14 cellular contexts compared by ENCODE assay signal in the genomic region with DNA sequence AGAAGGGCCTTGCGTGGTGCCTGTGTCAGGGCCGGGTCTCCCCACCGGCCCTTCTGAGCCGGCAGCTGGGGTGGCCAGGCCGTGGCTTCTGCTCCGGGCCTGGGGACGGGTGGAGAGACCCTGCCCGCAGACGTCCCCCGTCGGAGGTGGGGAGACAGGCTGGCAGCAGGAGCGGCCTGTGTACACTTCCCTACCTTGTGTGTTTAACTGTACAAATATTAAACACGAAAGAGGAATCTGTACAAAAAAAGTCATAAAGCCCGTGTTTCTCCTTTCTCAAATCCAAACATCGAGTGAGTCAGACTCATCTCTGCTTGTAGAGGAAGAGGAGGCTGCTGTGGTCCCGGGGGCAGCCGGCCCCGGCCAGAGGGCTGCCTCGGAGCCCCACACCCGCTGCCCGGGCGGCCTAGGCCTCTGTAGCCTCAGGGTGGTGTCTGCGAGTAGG. TPM values are rescaled to one million over a fixed set of nuclear protein-coding genes. Genes with fewer than 3 reads are reported as not detected.
A peak's percentile ranks its signal among the peaks of the same experiment; 100 is the strongest.
DNase-seq lines count a peak whose midpoint lies in the region; ATAC-seq and TF ChIP-seq lines count a peak whose summit lies in the region.
"Had no signal": no experiment of that assay in that cellular context is flagged by ENCODE, and none has a peak within 500 bp of the region (broad histone marks: within the 10 kb centered on the region; RNA-seq: fewer than 3 reads in every experiment).

No MANE protein-coding gene starts in this region.

- H3K9me3 ChIP-seq in ascending aorta (no peaks in the 10 kb centered on the region), skeletal muscle tissue (ENCODE audit: control insufficient read depth in 3 of 3, low read length in 3 of 3) (no peaks in the 10 kb centered on the region)

- peaks cover 5 to 6% of the 10 kb centered on the region in 2 donors for H3K4me1 ChIP-seq in ascending aorta
- peaks cover 5 to 10% (median 9%) of the 10 kb centered on the region in 3 donors for H3K4me1 ChIP-seq in skeletal muscle tissue (ENCODE audit: control insufficient read depth in 3 of 3, insufficient read depth in 3 of 3, low read length in 3 of 3)

- H3K4me3 ChIP-seq in ascending aorta: peak overlapping the region; percentile 56 to 57
- no peak overlapping the region for H3K4me3 ChIP-seq in skeletal muscle tissue (ENCODE audit: low read length in 3 of 3)

- peak; percentile 14 for DNase-seq in COLO668 (lab: John Stamatoyannopoulos, UW; ENCODE audit: unreplicated experiment)
- no peak for DNase-seq in ascending aorta (ENCODE audit: low spot score in 2 of 2)
- DNase-seq in left lobe of liver (ENCODE audit: low spot score): no peak
- DNase-seq in NCI-H2227 treated with DMSO at 0.1 percent for 48 hours (lab: John Stamatoyannopoulos, UW): no peak
- no peak for DNase-seq in hippocampal formation (lab: John Stamatoyannopoulos, UW)
- DNase-seq in RWPE1 (ENCODE audit: low spot score): no peak
- no peak for DNase-seq in cerebellum (ENCODE audit: low spot score)
- DNase-seq: activated CD4-positive, alpha-beta T cell treated with anti-CD3 and anti-CD28 coated beads for 1 hour; activated T-cell treated with anti-CD3 and anti-CD28 coated beads, Interleukin-2, amount 50 U/mL, for 48 hours; Kasumi-1; naive B cell; NCI-H2029 treated with DMSO at 0.1 percent for 48 hours had no signal

- CTCF ChIA-PET in RWPE1 (lab: Yijun Ruan, JAX): no interaction called here

- no peaks in the 10 kb centered on the region for H3K36me3 ChIP-seq in ascending aorta
- H3K36me3 ChIP-seq in skeletal muscle tissue (ENCODE audit: control insufficient read depth in 3 of 3, insufficient read depth in 3 of 3, low read length in 3 of 3): no peaks in the 10 kb centered on the region

- ATAC-seq in left lobe of liver: peak; percentile 15

- intact Hi-C loops in ascending aorta (cut with DNase I): no loop called here

- no peak for TF ChIP-seq CTCF in ascending aorta (IDR thresholded peaks at IDR 0.05)
- no peak for TF ChIP-seq CTCF in RWPE1 (conservative IDR thresholded peaks at IDR 0.05; ENCODE audit: low read depth)

- H3K27ac ChIP-seq in ascending aorta: peak overlapping the region in 1 of 2 donors; percentile 29
- peak overlapping the region; percentile 30 for H3K27ac ChIP-seq in skeletal muscle tissue (ENCODE audit: low read depth, low read length)
- no peak overlapping the region for H3K27ac ChIP-seq in RWPE1
- H3K27ac ChIP-seq: C4-2B had no signal

- POLR2A ChIA-PET in RWPE1 (lab: Yijun Ruan, JAX; ENCODE audit: low non-redundant PET): no interaction called here

- peak overlapping the region in 1 of 3 donors; percentile 40 for H3K9ac ChIP-seq in skeletal muscle tissue (ENCODE audit: low read depth in 1 of 3, low read length in 3 of 3)

- peaks cover 13% of the 10 kb centered on the region for H3K27me3 ChIP-seq in ascending aorta
- peaks cover 70 to 80% (median 77%) of the 10 kb centered on the region in 3 donors for H3K27me3 ChIP-seq in skeletal muscle tissue (ENCODE audit: control insufficient read depth in 3 of 3, insufficient read depth in 3 of 3, low read length in 3 of 3)

RNA-seq across cellular contexts. Expression of a gene that starts 2.0 kb away (rescaled TPM):
- total RNA-seq in ascending aorta: 57.5 TPM
- 4.2 TPM for total RNA-seq in left lobe of liver
- 26.1 TPM for total RNA-seq in skeletal muscle tissue
- total RNA-seq in cerebellum: 19.9 TPM

RNA-seq across cellular contexts. Expression of a gene that starts 58.9 kb away (rescaled TPM):
- not detected for total RNA-seq in ascending aorta
- total RNA-seq in left lobe of liver: not detected
- total RNA-seq in skeletal muscle tissue: not detected
- not detected for total RNA-seq in cerebellum

Comparison
In these comparisons a context has a peak if more than half of its experiments do, and no peak if none do; other contexts are left out.
1. H3K4me3 ChIP-seq: peak in ascending aorta (2 of 2); none in skeletal muscle tissue (0 of 3).